Comparison of ENCODE assay signal across 9 cellular contexts in genomic region chr1:186078245-186078644, GRCh38.
DNase-seq lines count a peak whose midpoint lies in the region; ATAC-seq lines count a peak whose summit lies in the region.
"Had no signal": no experiment of that assay in that cellular context is flagged by ENCODE, and none has a peak within 500 bp of the region (broad histone marks: within the 10 kb centered on the region; RNA-seq: fewer than 3 reads in every experiment).

No MANE protein-coding gene starts in this region.

- ATAC-seq in stimulated activated naive CD8-positive, alpha-beta T cell treated with anti-CD3 and anti-CD28 coated beads, Interleukin-15, amount 100 ng/mL, for 72 hours: peak; percentile 81
- no peak for ATAC-seq in stimulated activated naive CD8-positive, alpha-beta T cell treated with anti-CD3 and anti-CD28 coated beads, Interleukin-15, Interleukin-2, amounts not matched to agents 100 U/mL and 50 U/mL, for 24 hours
- peak; percentile 96 for ATAC-seq in HG02623 (IDR thresholded peaks at IDR 0.05; ENCODE audit: unreplicated experiment)
- peak; percentile 96 for ATAC-seq in HG03469 (IDR thresholded peaks at IDR 0.05; ENCODE audit: unreplicated experiment)

- H3K27ac Mint-ChIP-seq in stimulated activated naive CD8-positive, alpha-beta T cell treated with anti-CD3 and anti-CD28 coated beads, Interleukin-15, amount 100 ng/mL, for 72 hours: no peak overlapping the region
- H3K27ac Mint-ChIP-seq: IgD-negative memory B cell had no signal

- no peaks in the 10 kb centered on the region for H3K9me3 Mint-ChIP-seq in stimulated activated naive CD8-positive, alpha-beta T cell treated with anti-CD3 and anti-CD28 coated beads, Interleukin-15, amount 100 ng/mL, for 72 hours
- H3K9me3 Mint-ChIP-seq: IgD-negative memory B cell had no signal

- no peak for DNase-seq in stimulated activated naive CD8-positive, alpha-beta T cell treated with anti-CD3 and anti-CD28 coated beads, Interleukin-15, amount 100 ng/mL, for 72 hours
- DNase-seq in stimulated activated naive CD8-positive, alpha-beta T cell treated with anti-CD3 and anti-CD28 coated beads, Interleukin-15, Interleukin-2, amounts not matched to agents 100 U/mL and 50 U/mL, for 24 hours: no peak
- DNase-seq in T1000 (lab: John Stamatoyannopoulos, UW) (no peak), mesenteric fat pad (ENCODE audit: low spot score) (no peak), Ammon's horn (ENCODE audit: low spot score) (no peak), NCI-H2029 (lab: John Stamatoyannopoulos, UW) (no peak)

- no peak overlapping the region for H3K4me3 Mint-ChIP-seq in stimulated activated naive CD8-positive, alpha-beta T cell treated with anti-CD3 and anti-CD28 coated beads, Interleukin-15, amount 100 ng/mL, for 72 hours

- H3K4me1 Mint-ChIP-seq in stimulated activated naive CD8-positive, alpha-beta T cell treated with anti-CD3 and anti-CD28 coated beads, Interleukin-15, amount 100 ng/mL, for 72 hours: no peaks in the 10 kb centered on the region

- H3K27me3 Mint-ChIP-seq in stimulated activated naive CD8-positive, alpha-beta T cell treated with anti-CD3 and anti-CD28 coated beads, Interleukin-15, amount 100 ng/mL, for 72 hours: no peaks in the 10 kb centered on the region
- H3K27me3 Mint-ChIP-seq: IgD-negative memory B cell had no signal
